ENCODE assay signal across 1 cellular context in genomic region chr2:236644502-236644911, GRCh38.
TF ChIP-seq lines count a peak whose summit lies in the region.

No MANE protein-coding gene starts in this region.

TF ChIP-seq in H1, 55 proteins besides CTCF, POLR2A, EP300 and RAD21 (continued from another document):
- no peak for TF ChIP-seq MAX (IDR thresholded peaks at IDR 0.05)
- no peak for TF ChIP-seq EGR1 (IDR thresholded peaks at IDR 0.05; ENCODE audit: borderline replicate concordance, low read depth, low read length)
- no peak for TF ChIP-seq PHF8 (conservative IDR thresholded peaks at IDR 0.05; ENCODE audit: low read depth, low read length)
- TF ChIP-seq SP4 (IDR thresholded peaks at IDR 0.05; ENCODE audit: low read length): no peak
- TF ChIP-seq CEBPB (IDR thresholded peaks at IDR 0.05; ENCODE audit: low read depth, low read length): no peak
- TF ChIP-seq TAF1 (IDR thresholded peaks at IDR 0.05; ENCODE audit: low read depth, low read length): no peak
- TF ChIP-seq JUN (IDR thresholded peaks at IDR 0.05; ENCODE audit: low read depth, low read length): no peak
- TF ChIP-seq POU5F1 (IDR thresholded peaks at IDR 0.05; ENCODE audit: low read depth, low read length): no peak
- no peak for TF ChIP-seq RNF2 (IDR thresholded peaks at IDR 0.05; ENCODE audit: borderline replicate concordance, low read depth, low read length, missing control alignments, poor library complexity, severe bottlenecking)
- TF ChIP-seq KDM1A (IDR thresholded peaks at IDR 0.05; ENCODE audit: borderline replicate concordance, low read length): no peak
- TF ChIP-seq HDAC6 (IDR thresholded peaks at IDR 0.05; ENCODE audit: low read depth, low read length): no peak
- no peak for TF ChIP-seq KDM4A (IDR thresholded peaks at IDR 0.05; ENCODE audit: low read depth, low read length, severe bottlenecking)
- no peak for TF ChIP-seq CHD2 (IDR thresholded peaks at IDR 0.05; ENCODE audit: low read length)
- no peak for TF ChIP-seq RFX5 (IDR thresholded peaks at IDR 0.05; ENCODE audit: borderline replicate concordance, low read depth, low read length)
- no peak for TF ChIP-seq CREB1 (IDR thresholded peaks at IDR 0.05)
- TF ChIP-seq BCL11A (IDR thresholded peaks at IDR 0.05; ENCODE audit: low read depth in 2 of 2, low read length in 2 of 2): no peak
